16 cellular contexts compared by ENCODE assay signal in the genomic region with DNA sequence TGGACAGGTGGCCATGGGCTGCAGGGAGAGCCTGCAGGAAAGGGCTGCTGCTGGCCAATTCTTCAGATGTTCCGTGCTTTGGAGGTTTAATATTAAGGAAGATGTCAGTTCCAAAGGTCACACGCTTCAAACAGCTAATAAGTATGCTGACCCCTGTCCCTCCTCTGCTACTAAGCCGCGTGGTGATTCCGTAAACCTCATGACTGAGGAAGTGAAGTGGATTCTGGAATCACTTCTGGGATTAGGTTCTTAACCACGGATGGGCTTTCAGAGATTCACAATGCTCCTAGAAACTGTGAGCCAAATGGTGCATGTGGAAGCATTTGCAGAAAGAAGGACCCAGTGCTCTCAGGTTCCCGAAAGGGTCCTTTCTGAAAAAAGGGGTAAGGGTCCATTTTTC. TPM values are rescaled to one million over a fixed set of nuclear protein-coding genes. Genes with fewer than 3 reads are reported as not detected.
DNase-seq lines count a peak whose midpoint lies in the region; ATAC-seq and TF ChIP-seq lines count a peak whose summit lies in the region.
"Had no signal": no experiment of that assay in that cellular context is flagged by ENCODE, and none has a peak within 500 bp of the region (broad histone marks: within the 10 kb centered on the region; RNA-seq: fewer than 3 reads in every experiment).

No MANE protein-coding gene starts in this region.

- H3K36me3 ChIP-seq in heart right ventricle (peaks cover 0 to 35% (median 6%) of the 10 kb centered on the region in 9 donors), parathyroid adenoma (ENCODE audit: control insufficient read depth, insufficient read depth, low read length) (no peaks in the 10 kb centered on the region)

- H3K27me3 ChIP-seq in heart right ventricle (no peaks in the 10 kb centered on the region), dorsolateral prefrontal cortex (no peaks in the 10 kb centered on the region), parathyroid adenoma (ENCODE audit: control insufficient read depth, insufficient read depth, low read length) (no peaks in the 10 kb centered on the region)
- H3K27me3 ChIP-seq: BLaER1 had no signal

- H3K9ac ChIP-seq in parathyroid adenoma, result no peak overlapping the region
- H3K9ac ChIP-seq: BLaER1 had no signal

- peaks cover 34 to 65% (median 59%) of the 10 kb centered on the region in 9 donors for H3K4me1 ChIP-seq in heart right ventricle
- H3K4me1 ChIP-seq in parathyroid adenoma, result peaks cover 43% of the 10 kb centered on the region

- H3K27ac ChIP-seq in heart right ventricle, result peak overlapping the region in 8 of 10 donors; percentile 10 to 95 (median 92)
- peak overlapping the region in 42 of 59 donors; percentile 11 to 99 (median 96) for H3K27ac ChIP-seq in dorsolateral prefrontal cortex
- H3K27ac ChIP-seq in parathyroid adenoma, result peak overlapping the region; percentile 1
- H3K27ac ChIP-seq: BLaER1, RWPE1 had no signal

- H3K79me2 ChIP-seq in parathyroid adenoma, result peaks cover 2% of the 10 kb centered on the region

- TF ChIP-seq CTCF in heart right ventricle (IDR thresholded peaks at IDR 0.05), result no peak
- no peak for TF ChIP-seq CTCF in dorsolateral prefrontal cortex (IDR thresholded peaks at IDR 0.05 in 54 of 56, conservative IDR thresholded peaks at IDR 0.05 in 2 of 56; ENCODE audit: low read depth in 1 of 56, partially characterized antibody in 56 of 56)
- no peak for TF ChIP-seq CTCF in parathyroid adenoma (IDR thresholded peaks at IDR 0.05)

- no peak for DNase-seq in heart right ventricle
- no peak for DNase-seq in left ventricle myocardium superior
- no peak for DNase-seq in dorsolateral prefrontal cortex
- DNase-seq in posterior vena cava (ENCODE audit: low spot score), result no peak
- DNase-seq in T-helper 9 cell, result no peak
- DNase-seq: CD8-positive, alpha-beta memory T cell; DND-41; NCI-H187 treated with DMSO at 0.1 percent for 48 hours; NCI-H2171; NCI-H446 treated with DMSO at 0.1 percent for 48 hours; PC-3 had no signal

- no peaks in the 10 kb centered on the region for H3K9me3 ChIP-seq in heart right ventricle
- H3K9me3 ChIP-seq in parathyroid adenoma (ENCODE audit: control insufficient read depth, low read length), result no peaks in the 10 kb centered on the region
- H3K9me3 ChIP-seq: BLaER1, HAP-1 had no signal

- H3K4me2 ChIP-seq in parathyroid adenoma (ENCODE audit: low read length), result no peak overlapping the region
- H3K4me2 ChIP-seq: BLaER1 had no signal

- no peak overlapping the region for H2AFZ ChIP-seq in parathyroid adenoma

- intact Hi-C loops in heart right ventricle (cut with DNase I) (loop anchor here in 4 of 10 donors (5.0 to 10.0 kb wide), 4 partner anchors 56 to 119 kb away; partner anchors contain the start of gene TEX2 (in 3 of the 4)), left ventricle myocardium superior (cut with micrococcal nuclease) (no loop called here), dorsolateral prefrontal cortex (cut with DNase I) (loop anchor here in 1 of 2 donors (5.0 kb wide), 1 partner anchor 44 kb away; no protein-coding TSS in a partner anchor), posterior vena cava (cut with DNase I) (loop anchor here in 1 of 2 donors (10.0 kb wide), 1 partner anchor 116 kb away; no protein-coding TSS in a partner anchor)

- 58 to 67% methylated on average over 7 of the region's 7 CpGs for WGBS in heart right ventricle, 2 donors

- H3K4me3 ChIP-seq in heart right ventricle (no peak overlapping the region), dorsolateral prefrontal cortex (no peak overlapping the region), parathyroid adenoma (ENCODE audit: low read depth, low read length) (no peak overlapping the region)
- H3K4me3 ChIP-seq: BLaER1, HAP-1 had no signal

- ATAC-seq in heart right ventricle (no peak), left ventricle myocardium superior (no peak), GM18909 (IDR thresholded peaks at IDR 0.05; ENCODE audit: poor library complexity, unreplicated experiment) (no peak)

RNA-seq across cellular contexts. Expression of gene ERN1, which starts 28.5 kb away (rescaled TPM):
- 10 to 100 TPM in 3 of 10 donors, 1 to 10 TPM in 7; 5.0 to 16.6 (median 7.6) TPM for total RNA-seq in heart right ventricle
- polyA plus RNA-seq in heart right ventricle, result 1 to 10 TPM; 2.2 to 2.9 TPM
- total RNA-seq in left ventricle myocardium superior, result 9.0 TPM
- total RNA-seq in dorsolateral prefrontal cortex, result 10 to 100 TPM in 50 of 120 experiments, 1 to 10 TPM in 70; 5.1 to 20.0 (median 9.3) TPM
- total RNA-seq in posterior vena cava, result 10 to 100 TPM; 17.2 to 18.6 TPM

Comparison
In these comparisons a context has a peak if more than half of its experiments do, and no peak if none do; other contexts are left out.
1. H3K27ac ChIP-seq: peak in every context shown above with its lines; median percentile 96 in dorsolateral prefrontal cortex; 92 in heart right ventricle; 1 in parathyroid adenoma.